In genomic region chr12:68469136-68469535, GRCh38 we compare ENCODE assay signal across 22 cellular contexts.
"Had no signal": no experiment of that assay in that cellular context is flagged by ENCODE, and none has a peak within 500 bp of the region (broad histone marks: within the 10 kb centered on the region; RNA-seq: fewer than 3 reads in every experiment).

No MANE protein-coding gene starts in this region.

- DNase-seq: dermis blood vessel endothelial cell; esophagus squamous epithelium; heart left ventricle; hypothalamus; islet precursor cell; mammary epithelial cell; naive thymus-derived CD8-positive, alpha-beta T cell; ovary; sigmoid colon; stimulated activated CD4-positive, alpha-beta T cell treated with anti-CD3 and anti-CD28 coated beads, Interleukin-2, amount 100 ng/mL, for 24 hours; stimulated activated CD4-positive, alpha-beta T cell treated with anti-CD3 and anti-CD28 coated beads, Interleukin-4, amount 100 ng/mL, for 4 hours; stimulated activated naive B cell treated with anti-CD40 and anti-IgM and Interleukin-4, amounts not matched to agents 10 μg/mL and 1 μg/mL and 100 μg/mL, for 72 hours; stimulated activated naive CD8-positive, alpha-beta T cell treated with anti-CD3 and anti-CD28 coated beads, Interleukin-15, amount 100 ng/mL, for 72 hours; testis; upper lobe of right lung had no signal

- H3K9me3 ChIP-seq: esophagus squamous epithelium, heart left ventricle, ovary, right atrium auricular region, sigmoid colon, testis, tibial nerve, upper lobe of right lung, vagina had no signal

- H3K27me3 ChIP-seq: esophagus squamous epithelium, heart left ventricle, ovary, right atrium auricular region, sigmoid colon, testis, tibial nerve, upper lobe of right lung, vagina had no signal

- H3K36me3 ChIP-seq: esophagus squamous epithelium, heart left ventricle, ovary, right atrium auricular region, sigmoid colon, tibial nerve, upper lobe of right lung, vagina had no signal

- H3K27ac Mint-ChIP-seq: stimulated activated naive B cell treated with anti-CD40 and anti-IgM and Interleukin-4, amounts not matched to agents 10 μg/mL and 1 μg/mL and 100 μg/mL, for 72 hours had no signal

- H3K4me3 ChIP-seq: esophagus squamous epithelium, heart left ventricle, ovary, right atrium auricular region, sigmoid colon, skin epidermis, testis, tibial nerve, upper lobe of right lung, vagina had no signal

- H3K9me3 Mint-ChIP-seq: naive thymus-derived CD8-positive, alpha-beta T cell; stimulated activated naive B cell treated with anti-CD40 and anti-IgM and Interleukin-4, amounts not matched to agents 10 μg/mL and 1 μg/mL and 100 μg/mL, for 72 hours; stimulated activated naive CD8-positive, alpha-beta T cell treated with anti-CD3 and anti-CD28 coated beads, Interleukin-15, amount 100 ng/mL, for 72 hours had no signal

- H3K36me3 Mint-ChIP-seq: naive thymus-derived CD8-positive, alpha-beta T cell; stimulated activated naive B cell treated with anti-CD40 and anti-IgM and Interleukin-4, amounts not matched to agents 10 μg/mL and 1 μg/mL and 100 μg/mL, for 72 hours had no signal

- H3K4me3 Mint-ChIP-seq: naive thymus-derived CD8-positive, alpha-beta T cell; neural crest cell; stimulated activated naive B cell treated with anti-CD40 and anti-IgM and Interleukin-4, amounts not matched to agents 10 μg/mL and 1 μg/mL and 100 μg/mL, for 72 hours; stimulated activated naive CD8-positive, alpha-beta T cell treated with anti-CD3 and anti-CD28 coated beads, Interleukin-15, amount 100 ng/mL, for 72 hours had no signal

- ATAC-seq: heart left ventricle; left lobe of liver; naive thymus-derived CD8-positive, alpha-beta T cell; stimulated activated naive B cell treated with anti-CD40 and anti-IgM and Interleukin-4, amounts not matched to agents 10 μg/mL and 1 μg/mL and 100 μg/mL, for 72 hours; stimulated activated naive CD8-positive, alpha-beta T cell treated with anti-CD3 and anti-CD28 coated beads, Interleukin-15, amount 100 ng/mL, for 72 hours; upper lobe of right lung had no signal

- H3K27me3 Mint-ChIP-seq: naive thymus-derived CD8-positive, alpha-beta T cell; stimulated activated naive B cell treated with anti-CD40 and anti-IgM and Interleukin-4, amounts not matched to agents 10 μg/mL and 1 μg/mL and 100 μg/mL, for 72 hours; stimulated activated naive CD8-positive, alpha-beta T cell treated with anti-CD3 and anti-CD28 coated beads, Interleukin-15, amount 100 ng/mL, for 72 hours had no signal

- H3K27ac ChIP-seq: esophagus squamous epithelium, heart left ventricle, ovary, right atrium auricular region, sigmoid colon, skin epidermis, testis, tibial nerve, upper lobe of right lung, vagina had no signal

- H3K4me1 Mint-ChIP-seq: stimulated activated naive B cell treated with anti-CD40 and anti-IgM and Interleukin-4, amounts not matched to agents 10 μg/mL and 1 μg/mL and 100 μg/mL, for 72 hours had no signal

- FAIRE-seq: frontal cortex had no signal

- H3K4me1 ChIP-seq: esophagus squamous epithelium, heart left ventricle, right atrium auricular region, testis, tibial nerve, upper lobe of right lung, vagina had no signal
